7 cellular contexts compared by ENCODE assay signal in the genomic region with DNA sequence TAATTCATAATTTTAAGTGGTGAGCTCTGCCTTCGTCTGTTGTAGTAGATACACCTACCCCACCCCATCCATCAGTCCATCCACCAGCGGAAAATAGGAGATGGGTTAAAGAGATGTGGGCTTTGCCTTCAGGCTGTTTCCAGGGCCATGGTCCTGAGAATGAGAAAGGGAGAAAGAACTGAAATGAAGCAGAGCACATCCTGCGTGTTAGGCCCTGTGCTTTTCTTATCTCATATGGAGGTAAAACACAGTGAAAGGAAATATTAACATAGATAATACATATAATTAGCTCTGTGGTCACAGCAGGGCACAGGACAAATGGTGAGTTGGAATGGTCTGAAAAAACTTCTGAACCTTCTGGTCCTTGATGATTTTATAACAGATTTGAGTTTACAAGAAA.
"Had no signal": no experiment of that assay in that cellular context is flagged by ENCODE, and none has a peak within 500 bp of the region (broad histone marks: within the 10 kb centered on the region; RNA-seq: fewer than 3 reads in every experiment).

No MANE protein-coding gene starts in this region.

- H3K4me1 ChIP-seq: HAP-1 had no signal

- H3K9me3 ChIP-seq: HAP-1 had no signal

- H2AFZ ChIP-seq: GM23248 had no signal

- H3K27ac ChIP-seq: GM23248 had no signal

- DNase-seq: GM23248, GOT3, H7, IMR-90, KG1 had no signal

- H3K4me3 ChIP-seq: GM23248, HAP-1, K562 had no signal

- H3K36me3 ChIP-seq: HAP-1 had no signal

- H3K9ac ChIP-seq: GM23248 had no signal
